ENCODE assay signal across 9 cellular contexts in genomic region chr14:49594347-49595089, GRCh38. TPM values are rescaled to one million over a fixed set of nuclear protein-coding genes. Genes with fewer than 3 reads are reported as not detected.
DNase-seq lines count a peak whose midpoint lies in the region; ATAC-seq, FAIRE-seq and TF ChIP-seq lines count a peak whose summit lies in the region.
"Had no signal": no experiment of that assay in that cellular context is flagged by ENCODE, and none has a peak within 500 bp of the region (broad histone marks: within the 10 kb centered on the region; RNA-seq: fewer than 3 reads in every experiment).

No MANE protein-coding gene starts in this region.

- H3K4me3 ChIP-seq in K562 = no peak overlapping the region

- H3K27me3 Mint-ChIP-seq in stimulated activated naive CD8-positive, alpha-beta T cell treated with anti-CD3 and anti-CD28 coated beads, Interleukin-15, amount 100 ng/mL, for 72 hours = no peaks in the 10 kb centered on the region
- H3K27me3 Mint-ChIP-seq: activated naive CD8-positive, alpha-beta T cell had no signal

- no peak for TF ChIP-seq RAD21 in K562 (CRISPR knock-in tag; conservative IDR thresholded peaks at IDR 0.05 in 1 of 2, IDR thresholded peaks at IDR 0.05 in 1 of 2)

- WGBS in K562 (ENCODE audit: insufficient coverage, low coverage, missing lambda C conversion rate) = 0% methylated on average over 4 of the region's 4 CpGs

- no peak for TF ChIP-seq POLR2A in K562 (conservative IDR thresholded peaks at IDR 0.05)

- H2AFZ ChIP-seq in K562 (ENCODE audit: low read depth, low read length) = no peak overlapping the region

- POLR2A ChIA-PET in K562 (lab: Yijun Ruan, JAX) = interaction anchor here (0.5 to 2.4 kb wide), 5 partner anchors 9 to 110 kb away, joined by 3 to 14 read pairs (median 5); partner anchors contain the start of genes MGAT2, RPL36AL and RPS29

- H3K4me1 ChIP-seq in K562 (replicated peaks in 1 of 2; ENCODE audit: control insufficient read depth in 2 of 2, insufficient read depth in 2 of 2, low read length in 2 of 2) = peaks cover 13 to 25% of the 10 kb centered on the region in 2 experiments

- FAIRE-seq in K562 (lab: Jason Lieb, UNC) = peak; percentile 92

- no peak overlapping the region for H3K27ac Mint-ChIP-seq in stimulated activated naive CD8-positive, alpha-beta T cell treated with anti-CD3 and anti-CD28 coated beads, Interleukin-15, amount 100 ng/mL, for 72 hours
- H3K27ac Mint-ChIP-seq: activated naive CD8-positive, alpha-beta T cell had no signal

- peak overlapping the region; percentile 66; the same call in 1 of the 3 replicates for H3K27ac ChIP-seq in K562 (ENCODE audit: extremely low read depth, low read depth, low read length)

- no peaks in the 10 kb centered on the region for H3K9me3 ChIP-seq in K562 (replicated peaks; ENCODE audit: control insufficient read depth, insufficient read depth, low read depth, low read length)

- H3K4me2 ChIP-seq in K562 (ENCODE audit: insufficient read depth, low read length) = no peak overlapping the region

- H3K9me3 Mint-ChIP-seq in stimulated activated naive CD8-positive, alpha-beta T cell treated with anti-CD3 and anti-CD28 coated beads, Interleukin-15, amount 100 ng/mL, for 72 hours = no peaks in the 10 kb centered on the region

- peaks cover 25% of the 10 kb centered on the region for H3K79me2 ChIP-seq in K562 (ENCODE audit: control insufficient read depth, insufficient read depth, low read length)

- ATAC-seq in HG02798 (IDR thresholded peaks at IDR 0.05; ENCODE audit: poor library complexity, unreplicated experiment) (peak; percentile 24), K562 (peak; percentile 67)
- no peak for ATAC-seq in stimulated activated naive CD8-positive, alpha-beta T cell treated with anti-CD3 and anti-CD28 coated beads, Interleukin-15, amount 100 ng/mL, for 72 hours

- H3K4me1 Mint-ChIP-seq in stimulated activated naive CD8-positive, alpha-beta T cell treated with anti-CD3 and anti-CD28 coated beads, Interleukin-15, amount 100 ng/mL, for 72 hours = peaks cover 29% of the 10 kb centered on the region

- H3K9ac ChIP-seq in K562 (ENCODE audit: insufficient read depth in 1 of 2, low read depth in 2 of 2, low read length in 2 of 2) = peak overlapping the region in 1 of 2 experiments; percentile 39; a peak in 2 of 4 replicates

- TF ChIP-seq EP300 in K562 (IDR thresholded peaks at IDR 0.05; ENCODE audit: low read length) = peak; percentile 67; the same call in 1 of the 2 replicates

- H3K4me3 Mint-ChIP-seq in stimulated activated naive CD8-positive, alpha-beta T cell treated with anti-CD3 and anti-CD28 coated beads, Interleukin-15, amount 100 ng/mL, for 72 hours = no peak overlapping the region
- H3K4me3 Mint-ChIP-seq: activated naive CD8-positive, alpha-beta T cell had no signal

- in situ Hi-C loops in K562 (cut with MboI) = no loop called here

- CTCF ChIA-PET in K562 (lab: Yijun Ruan, JAX; ENCODE audit: low intra/inter-chr PET ratio) = interaction anchor here (0.6 kb wide), 1 partner anchor 26 kb away, joined by 3 read pairs; the partner anchor contains the start of genes MGAT2 and RPL36AL

- H3K36me3 ChIP-seq in K562 (ENCODE audit: control insufficient read depth, insufficient read depth, low read length) = no peaks in the 10 kb centered on the region

- TF ChIP-seq CTCF in K562 (IDR thresholded peaks at IDR 0.05 in 2 of 3, conservative IDR thresholded peaks at IDR 0.05 in 1 of 3; ENCODE audit: insufficient read depth in 2 of 3, low read depth in 1 of 3, low read length in 3 of 3) = no peak

- no peaks in the 10 kb centered on the region for H3K9me1 ChIP-seq in K562 (ENCODE audit: control insufficient read depth, insufficient read depth, low read length)

- BruUV-seq in K562 (replicated peaks; lab: Mats Ljungman, UMichigan) = no TSS peak

- H3K27me3 ChIP-seq in K562 (ENCODE audit: control insufficient read depth in 2 of 2, insufficient read depth in 2 of 2, low read length in 2 of 2) = no peaks in the 10 kb centered on the region

- no peaks in the 10 kb centered on the region for H4K20me1 ChIP-seq in K562 (replicated peaks; ENCODE audit: control insufficient read depth, insufficient read depth, low read length)

- intact Hi-C loops in K562 (cut with micrococcal nuclease) = loop anchor here (1.0 kb wide), 1 partner anchor 8 kb away; the partner anchor contains the start of gene RPS29

- DNase-seq in ELR (ENCODE audit: low read depth) (peak; percentile 52), K562 (ENCODE audit: extremely low read depth in 1 of 4, low spot score in 3 of 4) (peak; percentile 17 to 83 (median 48)), medulla oblongata (ENCODE audit: extremely low spot score) (peak; percentile 61), SKM-1 treated with dmso at 0.1 percent for 144 hours (lab: John Stamatoyannopoulos, UW; ENCODE audit: unreplicated experiment) (no peak), globus pallidus (ENCODE audit: low spot score) (no peak), epidermal melanocyte (ENCODE audit: insufficient read length, low spot score) (no peak)
- DNase-seq in stimulated activated naive CD8-positive, alpha-beta T cell treated with anti-CD3 and anti-CD28 coated beads, Interleukin-15, amount 100 ng/mL, for 72 hours = no peak

RNA-seq across cellular contexts. Expression of gene LRR1, which starts 4.2 kb away (rescaled TPM):
- total RNA-seq in K562 (2011; cell fraction: chromatin; rRNA removed; ENCODE audit: low replicate concordance) = 19.6 and 52.5 TPM in 2 replicates
- 11.5 and 18.7 TPM in 2 replicates for total RNA-seq in K562 (2011; cell fraction: nucleolus; rRNA removed)
- 26.2 and 30.9 TPM in 2 replicates for total RNA-seq in K562 (2011; cell fraction: nucleoplasm; rRNA removed)
- total RNA-seq in K562 (2014; rRNA removed) = 34.0 and 34.8 TPM in 2 replicates
- 29.0 and 33.9 TPM in 2 replicates for total RNA-seq in K562 (2014; rRNA removed; fragmentation: Illumina TruSeq; extraction: Trizol)
- total RNA-seq in K562 (2015; rRNA removed; fragmentation: Illumina TruSeq; extraction: Trizol) = 33.6 and 36.4 TPM in 2 replicates
- total RNA-seq in K562 (2021) = 30.7 and 35.3 TPM in 2 replicates
- 25.1 and 31.8 TPM in 2 replicates for polyA plus RNA-seq in K562 (2011; rRNA removed)
- polyA plus RNA-seq in K562 (2011; cell fraction: cytosol; rRNA removed) = 11.3 and 20.1 TPM in 2 replicates
- polyA plus RNA-seq in K562 (2011; cell fraction: nucleus; rRNA removed) = 9.1 and 11.2 TPM in 2 replicates
- polyA plus RNA-seq in K562 (2012) = 19.6 and 26.4 TPM in 2 replicates
- polyA plus RNA-seq in K562 (2014; fragmentation: Illumina TruSeq; extraction: Trizol) = 26.5 and 31.8 TPM in 2 replicates
- polyA plus RNA-seq in K562 (2014; fragmentation: Nextera tagmentation; extraction: Ambion mirVana) = 10 to 100 TPM; 56.5 to 58.1 TPM
- 29.3 and 34.7 TPM in 2 replicates for polyA plus RNA-seq in K562 (2014; rRNA removed)
- polyA minus RNA-seq in K562 (2011; rRNA and poly(A)+ RNA removed) = 21.7 and 23.9 TPM in 2 replicates
- 6.6 and 7.9 TPM in 2 replicates for polyA minus RNA-seq in K562 (2011; cell fraction: cytosol; rRNA and poly(A)+ RNA removed)
- 9.6 and 15.3 TPM in 2 replicates for polyA minus RNA-seq in K562 (2011; cell fraction: nucleus; rRNA and poly(A)+ RNA removed)

RNA-seq across cellular contexts. Expression of gene RPS29, which starts 8.3 kb away (rescaled TPM):
- 195 and 300 TPM in 2 replicates for total RNA-seq in K562 (2011; cell fraction: chromatin; rRNA removed; ENCODE audit: low replicate concordance)
- 873 and 1,048 TPM in 2 replicates for total RNA-seq in K562 (2011; cell fraction: nucleolus; rRNA removed)
- 995 and 2,020 TPM in 2 replicates for total RNA-seq in K562 (2011; cell fraction: nucleoplasm; rRNA removed)
- total RNA-seq in K562 (2014; rRNA removed) = 1,697 and 2,097 TPM in 2 replicates
- total RNA-seq in K562 (2014; rRNA removed; fragmentation: Illumina TruSeq; extraction: Trizol) = 2,267 and 2,448 TPM in 2 replicates
- 1,631 and 1,703 TPM in 2 replicates for total RNA-seq in K562 (2015; rRNA removed; fragmentation: Illumina TruSeq; extraction: Trizol)
- 1,545 and 1,745 TPM in 2 replicates for total RNA-seq in K562 (2021)
- 4,700 and 6,302 TPM in 2 replicates for polyA plus RNA-seq in K562 (2011; rRNA removed)
- 14,332 and 23,945 TPM in 2 replicates for polyA plus RNA-seq in K562 (2011; cell fraction: cytosol; rRNA removed)
- polyA plus RNA-seq in K562 (2011; cell fraction: nucleus; rRNA removed) = 1,717 and 2,801 TPM in 2 replicates
- polyA plus RNA-seq in K562 (2012) = 3,166 and 9,985 TPM in 2 replicates
- polyA plus RNA-seq in K562 (2014; fragmentation: Illumina TruSeq; extraction: Trizol) = 2,124 and 2,563 TPM in 2 replicates
- polyA plus RNA-seq in K562 (2014; fragmentation: Nextera tagmentation; extraction: Ambion mirVana) = 1,000 to 10,000 TPM; 3,039 to 3,940 TPM
- 5,012 and 5,352 TPM in 2 replicates for polyA plus RNA-seq in K562 (2014; rRNA removed)
- 729 and 894 TPM in 2 replicates for polyA minus RNA-seq in K562 (2011; rRNA and poly(A)+ RNA removed)
- 383 and 451 TPM in 2 replicates for polyA minus RNA-seq in K562 (2011; cell fraction: cytosol; rRNA and poly(A)+ RNA removed)
- 167 and 339 TPM in 2 replicates for polyA minus RNA-seq in K562 (2011; cell fraction: nucleus; rRNA and poly(A)+ RNA removed)

RNA-seq across cellular contexts. Expression of gene RPL36AL, which starts 25.9 kb away (rescaled TPM):
- total RNA-seq in K562 (2011; cell fraction: chromatin; rRNA removed; ENCODE audit: low replicate concordance) = 16.2 and 23.7 TPM in 2 replicates
- total RNA-seq in K562 (2011; cell fraction: nucleolus; rRNA removed) = 13.3 and 18.2 TPM in 2 replicates
- total RNA-seq in K562 (2011; cell fraction: nucleoplasm; rRNA removed) = 29.0 and 31.3 TPM in 2 replicates
- total RNA-seq in K562 (2014; rRNA removed) = 270 and 365 TPM in 2 replicates
- 358 and 392 TPM in 2 replicates for total RNA-seq in K562 (2014; rRNA removed; fragmentation: Illumina TruSeq; extraction: Trizol)
- total RNA-seq in K562 (2015; rRNA removed; fragmentation: Illumina TruSeq; extraction: Trizol) = 329 and 335 TPM in 2 replicates
- total RNA-seq in K562 (2021) = 139 and 146 TPM in 2 replicates
- 131 and 189 TPM in 2 replicates for polyA plus RNA-seq in K562 (2011; rRNA removed)
- 41.7 and 104 TPM in 2 replicates for polyA plus RNA-seq in K562 (2011; cell fraction: cytosol; rRNA removed)
- 25.6 and 49.4 TPM in 2 replicates for polyA plus RNA-seq in K562 (2011; cell fraction: nucleus; rRNA removed)
- polyA plus RNA-seq in K562 (2012) = 211 and 413 TPM in 2 replicates
- polyA plus RNA-seq in K562 (2014; fragmentation: Illumina TruSeq; extraction: Trizol) = 360 and 378 TPM in 2 replicates
- polyA plus RNA-seq in K562 (2014; fragmentation: Nextera tagmentation; extraction: Ambion mirVana) = 100 to 1,000 TPM; 625 to 674 TPM
- polyA plus RNA-seq in K562 (2014; rRNA removed) = 354 and 366 TPM in 2 replicates
- 220 and 225 TPM in 2 replicates for polyA minus RNA-seq in K562 (2011; rRNA and poly(A)+ RNA removed)
- polyA minus RNA-seq in K562 (2011; cell fraction: cytosol; rRNA and poly(A)+ RNA removed) = 38.2 and 45.7 TPM in 2 replicates
- 7.0 and 20.1 TPM in 2 replicates for polyA minus RNA-seq in K562 (2011; cell fraction: nucleus; rRNA and poly(A)+ RNA removed)

RNA-seq across cellular contexts. Expression of gene MGAT2, which starts 26.1 kb away (rescaled TPM):
- 18.8 and 20.9 TPM in 2 replicates for total RNA-seq in K562 (2011; cell fraction: chromatin; rRNA removed; ENCODE audit: low replicate concordance)
- 27.7 and 29.3 TPM in 2 replicates for total RNA-seq in K562 (2011; cell fraction: nucleolus; rRNA removed)
- 23.7 and 24.6 TPM in 2 replicates for total RNA-seq in K562 (2011; cell fraction: nucleoplasm; rRNA removed)
- 29.7 and 30.2 TPM in 2 replicates for total RNA-seq in K562 (2014; rRNA removed)
- 24.9 and 26.9 TPM in 2 replicates for total RNA-seq in K562 (2014; rRNA removed; fragmentation: Illumina TruSeq; extraction: Trizol)
- 30.7 and 31.0 TPM in 2 replicates for total RNA-seq in K562 (2015; rRNA removed; fragmentation: Illumina TruSeq; extraction: Trizol)
- total RNA-seq in K562 (2021) = 32.3 and 33.3 TPM in 2 replicates
- polyA plus RNA-seq in K562 (2011; rRNA removed) = 14.0 and 19.2 TPM in 2 replicates
- 12.4 and 16.7 TPM in 2 replicates for polyA plus RNA-seq in K562 (2011; cell fraction: cytosol; rRNA removed)
- polyA plus RNA-seq in K562 (2011; cell fraction: nucleus; rRNA removed) = 8.5 and 8.7 TPM in 2 replicates
- 11.9 and 21.0 TPM in 2 replicates for polyA plus RNA-seq in K562 (2012)
- polyA plus RNA-seq in K562 (2014; fragmentation: Illumina TruSeq; extraction: Trizol) = 20.4 and 24.4 TPM in 2 replicates
- under 1 TPM in 1 of 2 experiments, not detected in 1; 0.03 TPM for polyA plus RNA-seq in K562 (2014; fragmentation: Nextera tagmentation; extraction: Ambion mirVana)
- 18.8 and 20.9 TPM in 2 replicates for polyA plus RNA-seq in K562 (2014; rRNA removed)
- polyA minus RNA-seq in K562 (2011; rRNA and poly(A)+ RNA removed) = 23.8 and 24.6 TPM in 2 replicates
- polyA minus RNA-seq in K562 (2011; cell fraction: cytosol; rRNA and poly(A)+ RNA removed) = 12.2 and 13.4 TPM in 2 replicates
- polyA minus RNA-seq in K562 (2011; cell fraction: nucleus; rRNA and poly(A)+ RNA removed) = 7.8 and 15.9 TPM in 2 replicates

RNA-seq across cellular contexts. Expression of gene DNAAF2, which starts 40.5 kb away (rescaled TPM):
- 3.6 and 4.2 TPM in 2 replicates for total RNA-seq in K562 (2011; cell fraction: chromatin; rRNA removed; ENCODE audit: low replicate concordance)
- 4.7 and 5.5 TPM in 2 replicates for total RNA-seq in K562 (2011; cell fraction: nucleolus; rRNA removed)
- 3.3 and 3.6 TPM in 2 replicates for total RNA-seq in K562 (2011; cell fraction: nucleoplasm; rRNA removed)
- total RNA-seq in K562 (2014; rRNA removed) (14.6 and 14.7 TPM in 2 replicates), K562 (2014; rRNA removed; fragmentation: Illumina TruSeq; extraction: Trizol) (11.1 and 12.5 TPM in 2 replicates), K562 (2015; rRNA removed; fragmentation: Illumina TruSeq; extraction: Trizol) (10.6 and 11.2 TPM in 2 replicates), K562 (2021) (11.0 and 11.7 TPM in 2 replicates)
- polyA plus RNA-seq in K562 (2011; rRNA removed) (7.8 and 10.3 TPM in 2 replicates), K562 (2014; fragmentation: Illumina TruSeq; extraction: Trizol) (11.2 and 11.4 TPM in 2 replicates), K562 (2014; fragmentation: Nextera tagmentation; extraction: Ambion mirVana) (1 to 10 TPM; 2.4 to 4.0 TPM), K562 (2014; rRNA removed) (12.0 and 13.9 TPM in 2 replicates)
- polyA plus RNA-seq in K562 (2011; cell fraction: cytosol; rRNA removed) = 3.9 and 6.6 TPM in 2 replicates
- 2.7 and 3.3 TPM in 2 replicates for polyA plus RNA-seq in K562 (2011; cell fraction: nucleus; rRNA removed)
- polyA plus RNA-seq in K562 (2012) = 6.7 and 8.7 TPM in 2 replicates
- 4.6 and 5.2 TPM in 2 replicates for polyA minus RNA-seq in K562 (2011; rRNA and poly(A)+ RNA removed)
- 3.2 and 3.5 TPM in 2 replicates for polyA minus RNA-seq in K562 (2011; cell fraction: cytosol; rRNA and poly(A)+ RNA removed)
- 2.8 and 3.4 TPM in 2 replicates for polyA minus RNA-seq in K562 (2011; cell fraction: nucleus; rRNA and poly(A)+ RNA removed)

Comparison
In these comparisons a context has a peak if more than half of its experiments do, and no peak if none do; other contexts are left out.
1. DNase-seq: peak in ELR (single experiment), K562 (4 of 4) and medulla oblongata (single experiment); none in stimulated activated naive CD8-positive, alpha-beta T cell treated with anti-CD3 and anti-CD28 coated beads, Interleukin-15, amount 100 ng/mL, for 72 hours (0 of 2), SKM-1 treated with dmso at 0.1 percent for 144 hours (single experiment), globus pallidus (single experiment) and epidermal melanocyte (single experiment).